Comparison of ENCODE assay signal across 8 cellular contexts in the genomic region with DNA sequence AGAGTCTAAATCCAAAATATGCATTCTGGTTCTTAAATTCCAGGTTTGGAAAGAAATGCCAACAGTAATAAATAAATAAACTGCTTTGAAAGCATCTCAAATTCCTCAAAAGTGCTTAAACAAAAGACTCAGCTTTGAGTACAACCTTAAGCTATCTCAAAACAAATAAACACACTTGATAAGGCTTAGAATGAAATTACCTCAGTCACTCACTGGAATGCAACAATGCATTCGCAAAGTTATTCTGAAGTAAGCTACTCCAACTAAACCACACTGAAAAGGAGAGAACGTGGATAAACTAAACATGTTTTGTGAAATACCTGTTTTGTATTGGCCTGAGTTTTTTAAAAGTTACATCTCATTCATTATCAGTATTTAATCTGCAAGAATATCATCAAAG. TPM values are rescaled to one million over a fixed set of nuclear protein-coding genes. Genes with fewer than 3 reads are reported as not detected.
DNase-seq lines count a peak whose midpoint lies in the region; ATAC-seq and TF ChIP-seq lines count a peak whose summit lies in the region.

No MANE protein-coding gene starts in this region.

- H3K4me2 ChIP-seq in fibroblast of lung (ENCODE audit: extremely low read depth, insufficient read depth, low read length) = peak overlapping the region; percentile 98

- H3K79me2 ChIP-seq in fibroblast of lung (ENCODE audit: control insufficient read depth, insufficient read depth, low read length) = peaks cover 45% of the 10 kb centered on the region

- no peaks in the 10 kb centered on the region for H3K27me3 ChIP-seq in SJSA1 (replicated peaks)
- no peaks in the 10 kb centered on the region for H3K27me3 ChIP-seq in fibroblast of lung (ENCODE audit: control insufficient read depth, insufficient read depth, low read length)

- peak overlapping the region; percentile 62 for H3K27ac ChIP-seq in SJSA1
- H3K27ac ChIP-seq in fibroblast of lung (ENCODE audit: insufficient read depth, low read length) = peak overlapping the region; percentile 93

- H3K4me3 ChIP-seq in GM12864 (ENCODE audit: low read depth, low read length) (peak overlapping the region; percentile 80), SJSA1 (peak overlapping the region; percentile 81), fibroblast of lung (replicated peaks in 1 of 4; ENCODE audit: control extremely low read depth in 1 of 4, insufficient read depth in 1 of 4, low read depth in 3 of 4, low read length in 4 of 4) (peak overlapping the region; percentile 70 to 86 (median 83))

- H3K9me3 ChIP-seq in SJSA1 (replicated peaks) = no peaks in the 10 kb centered on the region
- no peaks in the 10 kb centered on the region for H3K9me3 ChIP-seq in fibroblast of lung (ENCODE audit: control insufficient read depth, insufficient read depth, low read depth, low read length)

- in situ Hi-C loops in GM13977 (cut with MboI; ENCODE audit: low pct_unique_long_range_greater_than_20kb, low sequenced_read_pairs, unreplicated experiment) = no loop called here

- no peak overlapping the region for H2AFZ ChIP-seq in fibroblast of lung (ENCODE audit: low read length)

- H3K36me3 ChIP-seq in SJSA1 = peaks cover 16% of the 10 kb centered on the region
- H3K36me3 ChIP-seq in fibroblast of lung (ENCODE audit: control insufficient read depth, insufficient read depth, low read length) = no peaks in the 10 kb centered on the region

- TF ChIP-seq CTCF in GM12864 (IDR thresholded peaks at IDR 0.05; ENCODE audit: low read depth, low read length, missing control alignments) = no peak
- no peak for TF ChIP-seq CTCF in fibroblast of lung (conservative IDR thresholded peaks at IDR 0.05 in 1 of 2, IDR thresholded peaks at IDR 0.05 in 1 of 2; ENCODE audit: low read depth in 1 of 2, low read length in 2 of 2)
- no peak for TF ChIP-seq CTCF in GM13977 (IDR thresholded peaks at IDR 0.05; ENCODE audit: extremely low read depth, insufficient read depth, missing control alignments)

- no peak for ATAC-seq in GM21576 (IDR thresholded peaks at IDR 0.05; ENCODE audit: unreplicated experiment)

- H3K4me1 ChIP-seq in SJSA1 (replicated peaks) (peaks cover 29% of the 10 kb centered on the region), fibroblast of lung (ENCODE audit: control insufficient read depth, extremely low read depth, insufficient read depth, low read length) (no peaks in the 10 kb centered on the region)

- H4K20me1 ChIP-seq in fibroblast of lung (ENCODE audit: control insufficient read depth, extremely low read depth, insufficient read depth, low read length) = no peaks in the 10 kb centered on the region

- DNase-seq in GM12864 (ENCODE audit: low read depth) (no peak), SJSA1 (ENCODE audit: low read depth in 1 of 2, low spot score in 2 of 2) (peak in 1 of 2 experiments; percentile 84), fibroblast of lung (ENCODE audit: low read depth in 2 of 2) (peak; percentile 45 to 90), renal cortical epithelial cell (ENCODE audit: low read depth) (peak; percentile 44), HUDEP-2 (lab: John Stamatoyannopoulos, UW; ENCODE audit: unreplicated experiment in 76 of 76) (no peak), SW480 (ENCODE audit: low spot score) (no peak), GM13977 (ENCODE audit: low spot score) (no peak)

- H3K9ac ChIP-seq in fibroblast of lung (ENCODE audit: insufficient read depth, low read length) = peak overlapping the region; percentile 92

RNA-seq across cellular contexts. Expression of gene SPTSSA, which starts 1.2 kb away (rescaled TPM):
- 19.5 and 27.2 TPM in 2 replicates for total RNA-seq in SJSA1 (2014; rRNA removed; shearing (Covaris generic))
- total RNA-seq in fibroblast of lung (15.9 and 20.1 TPM in 2 replicates), renal cortical epithelial cell (10.9 and 19.8 TPM in 2 replicates)
- 36.1 and 38.4 TPM in 2 replicates for polyA plus RNA-seq in fibroblast of lung
- polyA plus RNA-seq in fibroblast of lung (2012) = 33.6 and 35.6 TPM in 2 replicates
- polyA minus RNA-seq in fibroblast of lung (ENCODE audit: low replicate concordance) = 11.4 and 13.2 TPM in 2 replicates

Comparison
In these comparisons a context has a peak if more than half of its experiments do, and no peak if none do; other contexts are left out.
1. DNase-seq: peak in fibroblast of lung (2 of 2) and renal cortical epithelial cell (single experiment); none in GM12864 (single experiment), HUDEP-2 (0 of 76), SW480 (single experiment) and GM13977 (single experiment).
2. Peak in every context shown above with its lines, with median percentiles within 50 percentile points of each other: H3K4me3 ChIP-seq.